Comparison of ENCODE assay signal across 8 cellular contexts in the genomic region with DNA sequence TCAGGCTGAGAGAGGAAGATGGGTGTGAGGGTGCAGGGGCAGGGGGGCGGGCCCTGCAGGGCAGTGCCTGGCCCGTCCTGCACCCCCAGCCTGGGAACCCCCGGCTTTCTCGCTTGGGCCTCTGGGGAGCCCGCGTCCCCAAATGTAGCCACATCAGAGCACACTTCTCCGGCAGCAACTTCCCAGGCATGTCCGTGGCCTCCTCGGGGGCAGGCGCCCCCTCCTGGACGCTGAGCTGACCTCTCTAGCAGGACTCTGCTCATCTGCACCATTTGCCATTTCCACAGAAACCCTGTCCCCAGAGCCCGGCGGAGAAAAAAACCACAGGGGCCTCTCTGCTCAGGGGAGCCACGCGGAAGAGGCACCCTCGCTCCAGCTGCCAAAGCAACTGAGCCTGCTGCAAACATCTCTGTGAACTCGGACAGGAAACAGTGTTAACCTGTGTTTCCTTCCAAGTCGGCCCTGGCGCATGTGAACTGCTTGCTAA.
DNase-seq lines count a peak whose midpoint lies in the region; ATAC-seq and TF ChIP-seq lines count a peak whose summit lies in the region.

No MANE protein-coding gene starts in this region.

- no peaks in the 10 kb centered on the region for H3F3A ChIP-seq in SK-N-SH (replicated peaks; ENCODE audit: insufficient read depth)

- peak; percentile 44 for TF ChIP-seq RAD21 in SK-N-SH (IDR thresholded peaks at IDR 0.05; ENCODE audit: low read length)

- TF ChIP-seq CTCF in GM12872 (IDR thresholded peaks at IDR 0.05; ENCODE audit: insufficient read depth, low read depth, low read length) (peak; percentile 81), HEK293 (tag by site-specific recombination; IDR thresholded peaks at IDR 0.05) (peak; percentile 61), SK-N-SH (IDR thresholded peaks at IDR 0.05) (peak; percentile 54), nephron (IDR thresholded peaks at IDR 0.05; ENCODE audit: unreplicated experiment in 3 of 3) (peak; percentile 31 to 48 (median 35))

- no peaks in the 10 kb centered on the region for H3K27me3 Mint-ChIP-seq in central memory CD8-positive, alpha-beta T cell
- H3K27me3 Mint-ChIP-seq in nephron (ENCODE audit: low read depth): peaks cover 3% of the 10 kb centered on the region

- H3K4me3 ChIP-seq in HEK293 (ENCODE audit: low read depth, low read length) (no peak overlapping the region), SK-N-SH (ENCODE audit: low read depth in 2 of 2, low read length in 1 of 2) (no peak overlapping the region)

- H4K20me1 ChIP-seq in SK-N-SH (ENCODE audit: insufficient read depth): no peaks in the 10 kb centered on the region

- peak overlapping the region; percentile 25 for H3K27ac Mint-ChIP-seq in central memory CD8-positive, alpha-beta T cell (ENCODE audit: low read depth)
- H3K27ac Mint-ChIP-seq in nephron: peak overlapping the region in 1 of 3 experiments; percentile 59

- H3K4me1 ChIP-seq in HEK293 (ENCODE audit: control insufficient read depth, insufficient read depth, low read length) (no peaks in the 10 kb centered on the region), SK-N-SH (ENCODE audit: control insufficient read depth in 1 of 2, insufficient read depth in 2 of 2, low read depth in 1 of 2, low read length in 1 of 2) (no peaks in the 10 kb centered on the region)

- WGBS in SK-N-SH (ENCODE audit: low lambda C conversion rate): 68% methylated on average over 8 of the region's 19 CpGs

- H2AFZ ChIP-seq in SK-N-SH (ENCODE audit: low read depth): no peak overlapping the region

- H3K27me3 ChIP-seq in SK-N-SH (ENCODE audit: insufficient read depth): no peaks in the 10 kb centered on the region

- peak overlapping the region; percentile 48 for H3K4me3 Mint-ChIP-seq in central memory CD8-positive, alpha-beta T cell
- no peak overlapping the region for H3K4me3 Mint-ChIP-seq in nephron

- H3K36me3 Mint-ChIP-seq in central memory CD8-positive, alpha-beta T cell (ENCODE audit: insufficient read depth): peaks cover 31% of the 10 kb centered on the region
- H3K36me3 Mint-ChIP-seq in nephron (ENCODE audit: low read depth): peaks cover 9% of the 10 kb centered on the region

- H3K9ac ChIP-seq in SK-N-SH: no peak overlapping the region

- no peak overlapping the region for H3K27ac ChIP-seq in HEK293 (ENCODE audit: extremely low read depth, low read depth, low read length)
- no peak overlapping the region for H3K27ac ChIP-seq in SK-N-SH (ENCODE audit: low read depth in 2 of 2, low read length in 1 of 2)

- H3K9me3 ChIP-seq in HEK293 (ENCODE audit: control insufficient read depth, insufficient read depth, low read depth, low read length): no peaks in the 10 kb centered on the region
- H3K9me3 ChIP-seq in SK-N-SH: no peaks in the 10 kb centered on the region

- no peak overlapping the region for H3K4me2 ChIP-seq in SK-N-SH

- H3K79me2 ChIP-seq in SK-N-SH (ENCODE audit: insufficient read depth): no peaks in the 10 kb centered on the region

- ATAC-seq in central memory CD8-positive, alpha-beta T cell (replicated peaks; ENCODE audit: extremely low read depth, poor library complexity, severe bottlenecking): peak; percentile 57

- H3K36me3 ChIP-seq in HEK293 (ENCODE audit: control insufficient read depth in 2 of 2, insufficient read depth in 1 of 2, low read length in 2 of 2) (peaks cover 0 to 69% of the 10 kb centered on the region in 2 experiments; a peak in 1 of 3 replicates), SK-N-SH (replicated peaks in 1 of 2; ENCODE audit: control insufficient read depth in 1 of 2, insufficient read depth in 2 of 2, low read length in 1 of 2) (peaks cover 0 to 61% of the 10 kb centered on the region in 2 experiments)

- peaks cover 49% of the 10 kb centered on the region for H3K4me1 Mint-ChIP-seq in central memory CD8-positive, alpha-beta T cell
- peaks cover 14% of the 10 kb centered on the region for H3K4me1 Mint-ChIP-seq in nephron

- POLR2A ChIA-PET in HEK293 (lab: Yijun Ruan, JAX) (no interaction called here), SK-N-SH (lab: Yijun Ruan, JAX) (no interaction called here)

- H3K9me3 Mint-ChIP-seq in central memory CD8-positive, alpha-beta T cell: no peaks in the 10 kb centered on the region
- no peaks in the 10 kb centered on the region for H3K9me3 Mint-ChIP-seq in nephron

- DNase-seq in SK-N-SH: peak; percentile 82
- DNase-seq in central memory CD8-positive, alpha-beta T cell (ENCODE audit: low spot score in 2 of 2): peak in 1 of 2 donors; percentile 15
- no peak for DNase-seq in NK-92 (lab: John Stamatoyannopoulos, UW; ENCODE audit: unreplicated experiment)
- DNase-seq in NCI-H345 (lab: John Stamatoyannopoulos, UW): no peak
- no peak for DNase-seq in RKO (ENCODE audit: low spot score)

- no peak for TF ChIP-seq EP300 in SK-N-SH (IDR thresholded peaks at IDR 0.05; ENCODE audit: borderline replicate concordance in 1 of 2, low read depth in 1 of 2, low read length in 1 of 2)

- H3K9me2 ChIP-seq in SK-N-SH: no peaks in the 10 kb centered on the region

- CTCF ChIA-PET in HEK293 (lab: Yijun Ruan, JAX) (interaction anchor here (0.6 to 1.7 kb wide), 12 partner anchors 8 to 242 kb away, joined by 3 to 8 read pairs (median 4); partner anchors contain the start of gene KLHDC4), SK-N-SH (lab: Yijun Ruan, JAX) (interaction anchor here (0.7 to 3.0 kb wide), 24 partner anchors 9 to 286 kb away, joined by 3 to 19 read pairs (median 4); no protein-coding TSS in a partner anchor)

TF ChIP-seq in HEK293, 187 proteins besides CTCF, POLR2A, EP300 and RAD21:
- TF ChIP-seq ZNF391 (tag by site-specific recombination; IDR thresholded peaks at IDR 0.05; ENCODE audit: borderline replicate concordance, low read depth) (no peak), ZBTB21 (tag by site-specific recombination; IDR thresholded peaks at IDR 0.05) (no peak), BCL11A (tag by site-specific recombination; IDR thresholded peaks at IDR 0.05; ENCODE audit: low read depth) (no peak)

TF ChIP-seq in SK-N-SH, 30 proteins besides CTCF, POLR2A, EP300 and RAD21:
- TF ChIP-seq SMC3 (IDR thresholded peaks at IDR 0.05; ENCODE audit: low read depth, low read length) (peak; percentile 40), MXI1 (IDR thresholded peaks at IDR 0.05; ENCODE audit: low read depth, low read length) (no peak)
